ENCODE assay signal across 8 cellular contexts in the genomic region with DNA sequence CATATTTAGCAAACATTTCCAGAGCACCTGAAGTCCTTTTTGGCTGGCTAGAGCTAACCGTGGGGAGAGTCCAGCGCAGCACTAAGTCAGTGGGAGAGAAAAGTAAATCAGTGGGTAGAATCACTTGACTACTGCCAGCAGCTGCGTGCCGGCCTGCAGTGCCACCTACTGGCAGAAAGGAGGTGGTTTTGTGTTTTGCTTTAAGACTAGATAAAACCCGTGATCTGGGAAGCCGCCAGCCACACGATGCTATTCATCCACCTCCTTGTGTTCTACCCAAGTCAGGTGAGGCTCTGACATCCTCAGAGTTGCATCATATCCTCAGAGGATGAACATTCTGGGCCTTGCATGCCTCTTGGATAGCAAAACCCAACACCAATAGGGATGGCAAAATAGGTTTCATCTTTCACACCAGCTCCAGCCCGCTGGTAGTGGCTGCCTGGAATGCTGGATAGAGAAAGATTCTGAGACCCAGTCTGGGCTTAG. TPM values are rescaled to one million over a fixed set of nuclear protein-coding genes. Genes with fewer than 3 reads are reported as not detected.
DNase-seq lines count a peak whose midpoint lies in the region; ATAC-seq and TF ChIP-seq lines count a peak whose summit lies in the region.

No MANE protein-coding gene starts in this region.

- no peak overlapping the region for H3K9ac ChIP-seq in neural progenitor cell

- intact Hi-C loops in Panc1 (cut with micrococcal nuclease; ENCODE audit: unreplicated experiment): loop anchor here (1.0 kb wide), 1 partner anchor 47 kb away; no protein-coding TSS in a partner anchor

- H3K36me3 ChIP-seq in Panc1 (ENCODE audit: control insufficient read depth, insufficient read depth, low read length) (no peaks in the 10 kb centered on the region), neural progenitor cell (no peaks in the 10 kb centered on the region)

- no peak overlapping the region for H3K27ac ChIP-seq in Panc1 (ENCODE audit: low read length)
- H3K27ac ChIP-seq in neural progenitor cell: no peak overlapping the region

- in situ Hi-C loops in Panc1 (cut with HindIII; ENCODE audit: low pct_unique_long_range_greater_than_20kb, low sequenced_read_pairs): no loop called here

- no peaks in the 10 kb centered on the region for H4K20me1 ChIP-seq in neural progenitor cell (ENCODE audit: low read depth)

- ATAC-seq in Panc1 (peak; percentile 84), HG03521 (IDR thresholded peaks at IDR 0.05; ENCODE audit: unreplicated experiment) (no peak)
- ATAC-seq in activated T-cell treated with anti-CD3 and anti-CD28 coated beads, Interleukin-2, amount 50 U/mL, for 4 hours: peak; percentile 78

- H3K9me3 Mint-ChIP-seq in activated T-cell treated with anti-CD3 and anti-CD28 coated beads, Interleukin-2, amount 50 U/mL, for 4 hours: no peaks in the 10 kb centered on the region
- H3K9me3 Mint-ChIP-seq in neural progenitor cell: no peaks in the 10 kb centered on the region

- no peaks in the 10 kb centered on the region for H3K4me1 ChIP-seq in Panc1 (ENCODE audit: control insufficient read depth, insufficient read depth, low read length)
- H3K4me1 ChIP-seq in neural progenitor cell: no peaks in the 10 kb centered on the region

- no peak overlapping the region for H3K4me3 Mint-ChIP-seq in activated T-cell treated with anti-CD3 and anti-CD28 coated beads, Interleukin-2, amount 50 U/mL, for 4 hours
- H3K4me3 Mint-ChIP-seq in neural progenitor cell: no peak overlapping the region

- POLR2A ChIA-PET in Panc1 (lab: Charles Lee): no interaction called here

- BruUV-seq in Panc1 (replicated peaks; lab: Mats Ljungman, UMichigan): no TSS peak

- H3K4me1 Mint-ChIP-seq in activated T-cell treated with anti-CD3 and anti-CD28 coated beads, Interleukin-2, amount 50 U/mL, for 4 hours (ENCODE audit: low read depth): peaks cover 9% of the 10 kb centered on the region
- peaks cover 14% of the 10 kb centered on the region for H3K4me1 Mint-ChIP-seq in neural progenitor cell

- H3K4me3 ChIP-seq in Panc1 (ENCODE audit: low read depth in 2 of 2, low read length in 2 of 2) (no peak overlapping the region), fibroblast of mammary gland (ENCODE audit: control insufficient read depth, low read depth, low read length) (no peak overlapping the region), neural progenitor cell (no peak overlapping the region)

- DNase-seq in D341Med (ENCODE audit: low spot score) (peak; percentile 78), HUDEP-2 (lab: John Stamatoyannopoulos, UW; ENCODE audit: unreplicated experiment in 76 of 76) (peak in 64 of 76 experiments; percentile 3 to 72 (median 40)), Panc1 (ENCODE audit: low read depth, low spot score) (peak; percentile 70), fibroblast of mammary gland (ENCODE audit: low read depth) (peak; percentile 83), neural progenitor cell (ENCODE audit: low spot score) (peak; percentile 80)
- DNase-seq in activated T-cell treated with anti-CD3 and anti-CD28 coated beads, Interleukin-2, amount 50 U/mL, for 4 hours: peak; percentile 69
- peak; percentile 68 for DNase-seq in stimulated activated naive CD4-positive, alpha-beta T cell treated with Interleukin-2 at 50 U/mL for 16 hours (lab: John Stamatoyannopoulos, UW)

- H3F3A ChIP-seq in neural progenitor cell (ENCODE audit: low read depth): no peaks in the 10 kb centered on the region

- H2AFZ ChIP-seq in neural progenitor cell (replicated peaks): peak overlapping the region; percentile 70

- H3K36me3 Mint-ChIP-seq in activated T-cell treated with anti-CD3 and anti-CD28 coated beads, Interleukin-2, amount 50 U/mL, for 4 hours (ENCODE audit: insufficient read depth): no peaks in the 10 kb centered on the region
- H3K36me3 Mint-ChIP-seq in neural progenitor cell: no peaks in the 10 kb centered on the region

- peak overlapping the region; percentile 1 for H3K27ac Mint-ChIP-seq in neural progenitor cell

- H3K79me2 ChIP-seq in neural progenitor cell (ENCODE audit: low read depth): no peaks in the 10 kb centered on the region

- H3K4me2 ChIP-seq in neural progenitor cell: no peak overlapping the region

- CTCF ChIA-PET in Panc1 (lab: Charles Lee): interaction anchor here (1.2 to 1.8 kb wide), 2 partner anchors 27 to 47 kb away, joined by 3 to 13 read pairs; no protein-coding TSS in a partner anchor

- H3K27me3 ChIP-seq in Panc1 (ENCODE audit: control insufficient read depth, insufficient read depth, low read length) (peaks cover 3% of the 10 kb centered on the region; the same call in 1 of the 2 replicates), neural progenitor cell (peaks cover 73% of the 10 kb centered on the region)

- peaks cover 4% of the 10 kb centered on the region for H3K27me3 Mint-ChIP-seq in activated T-cell treated with anti-CD3 and anti-CD28 coated beads, Interleukin-2, amount 50 U/mL, for 4 hours (ENCODE audit: low read depth)
- H3K27me3 Mint-ChIP-seq in neural progenitor cell (ENCODE audit: insufficient read depth, low read depth): peaks cover 11% of the 10 kb centered on the region

- TF ChIP-seq CTCF in Panc1 (IDR thresholded peaks at IDR 0.05) (peak; percentile 96), fibroblast of mammary gland (conservative IDR thresholded peaks at IDR 0.05; ENCODE audit: control insufficient read depth, insufficient read depth, low read depth, low read length) (peak; percentile 88), neural progenitor cell (IDR thresholded peaks at IDR 0.05) (peak; percentile 90)

- H3K9me3 ChIP-seq in Panc1 (ENCODE audit: control insufficient read depth, insufficient read depth, low read depth, low read length) (no peaks in the 10 kb centered on the region), neural progenitor cell (ENCODE audit: low read depth) (no peaks in the 10 kb centered on the region)

RNA-seq across cellular contexts. Expression of a gene that starts 14.1 kb away (rescaled TPM):
- total RNA-seq in Panc1 (2021; ENCODE audit: unreplicated experiment) (2.3 TPM), neural progenitor cell (ENCODE audit: low replicate concordance) (2.3 and 4.0 TPM in 2 replicates)
- polyA plus RNA-seq in Panc1 (2012; ENCODE audit: insufficient read length): 2.6 TPM
- under 1 TPM; 0.05 to 0.11 (median 0.08) TPM for total RNA-seq in activated T-cell treated with anti-CD3 and anti-CD28 coated beads, Interleukin-2, amount 50 U/mL, for 4 hours

RNA-seq across cellular contexts. Expression of a gene that starts 18.3 kb away (rescaled TPM):
- total RNA-seq in Panc1 (2021; ENCODE audit: unreplicated experiment) (not detected), neural progenitor cell (ENCODE audit: low replicate concordance) (not detected in 2 replicates)
- not detected for polyA plus RNA-seq in Panc1 (2012; ENCODE audit: insufficient read length)
- not detected for total RNA-seq in activated T-cell treated with anti-CD3 and anti-CD28 coated beads, Interleukin-2, amount 50 U/mL, for 4 hours

RNA-seq across cellular contexts. Expression of a gene that starts 37.6 kb away (rescaled TPM):
- 0.21 TPM for total RNA-seq in Panc1 (2021; ENCODE audit: unreplicated experiment)
- 0.17 TPM for polyA plus RNA-seq in Panc1 (2012; ENCODE audit: insufficient read length)
- total RNA-seq in activated T-cell treated with anti-CD3 and anti-CD28 coated beads, Interleukin-2, amount 50 U/mL, for 4 hours: under 1 TPM; 0.05 to 0.38 (median 0.33) TPM
- total RNA-seq in neural progenitor cell (ENCODE audit: low replicate concordance): 0.13 and 0.19 TPM in 2 replicates
